Comparison of ENCODE assay signal across 15 cellular contexts in the genomic region with DNA sequence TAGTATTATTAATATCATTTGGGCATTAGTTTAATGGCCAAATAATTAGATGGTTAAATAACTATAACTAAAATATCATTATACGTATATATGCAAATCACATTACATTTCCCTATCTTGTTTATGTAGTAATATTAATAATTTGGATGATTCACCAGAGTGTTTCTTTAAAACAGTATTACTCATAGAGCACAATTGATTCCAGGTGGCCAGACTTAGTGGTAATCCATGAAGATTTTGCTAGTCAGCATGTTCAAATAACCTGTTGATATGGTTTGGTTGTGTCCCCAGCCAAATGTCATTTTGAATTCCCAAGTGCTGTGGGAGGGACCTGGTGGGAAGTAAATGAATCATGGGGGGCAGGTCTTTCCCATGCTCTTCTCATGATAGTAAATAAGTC.
DNase-seq lines count a peak whose midpoint lies in the region; ATAC-seq and TF ChIP-seq lines count a peak whose summit lies in the region.
"Had no signal": no experiment of that assay in that cellular context is flagged by ENCODE, and none has a peak within 500 bp of the region (broad histone marks: within the 10 kb centered on the region; RNA-seq: fewer than 3 reads in every experiment).

No MANE protein-coding gene starts in this region.

- no peaks in the 10 kb centered on the region for H3K4me1 ChIP-seq in A673 (ENCODE audit: insufficient read depth, low read length, poor library complexity, severe bottlenecking)
- H3K4me1 ChIP-seq: SJSA1 had no signal

- BruUV-seq in A673 (replicated peaks; lab: Mats Ljungman, UMichigan), result no TSS peak
- BruUV-seq in Calu3 (replicated peaks; lab: Mats Ljungman, UMichigan), result no TSS peak

- DNase-seq in HPDE6-E6E7 (ENCODE audit: extremely low spot score) (peak; percentile 1), astrocyte of the cerebellum (ENCODE audit: low read depth) (peak; percentile 9), fibroblast of mammary gland (ENCODE audit: low read depth) (peak; percentile 81), A673 (ENCODE audit: low spot score) (no peak), superior temporal gyrus (ENCODE audit: extremely low spot score) (no peak), Calu3 (no peak)
- DNase-seq: CD4-positive, alpha-beta memory T cell; Karpas-422; MG63; NCI-H1092; NCI-H146; NCI-H2081 treated with DMSO at 0.1 percent for 48 hours; NCI-H524 had no signal

- TF ChIP-seq CTCF in astrocyte of the cerebellum (IDR thresholded peaks at IDR 0.05; ENCODE audit: low read depth, low read length, missing control alignments) (no peak), fibroblast of mammary gland (conservative IDR thresholded peaks at IDR 0.05; ENCODE audit: control insufficient read depth, insufficient read depth, low read depth, low read length) (no peak), A673 (conservative IDR thresholded peaks at IDR 0.05; ENCODE audit: low read depth, low read length) (no peak), Calu3 (IDR thresholded peaks at IDR 0.05; ENCODE audit: unreplicated experiment) (no peak)

- no peak overlapping the region for H3K27ac Mint-ChIP-seq in Calu3 (ENCODE audit: unreplicated experiment)
- H3K27ac Mint-ChIP-seq: CD4-positive, alpha-beta memory T cell had no signal

- no peaks in the 10 kb centered on the region for H3K27me3 Mint-ChIP-seq in Calu3 (ENCODE audit: unreplicated experiment)
- H3K27me3 Mint-ChIP-seq: CD4-positive, alpha-beta memory T cell had no signal

- no peak overlapping the region for H3K27ac ChIP-seq in A673 (ENCODE audit: low read depth, low read length, poor library complexity, severe bottlenecking)
- H3K27ac ChIP-seq: SJSA1 had no signal

- no peaks in the 10 kb centered on the region for H3K36me3 Mint-ChIP-seq in Calu3 (ENCODE audit: insufficient read depth, unreplicated experiment)
- H3K36me3 Mint-ChIP-seq: CD4-positive, alpha-beta memory T cell had no signal

- in situ Hi-C loops in astrocyte of the cerebellum (cut with HindIII; ENCODE audit: low sequenced_read_pairs), result no loop called here

- H3K4me1 Mint-ChIP-seq in Calu3 (ENCODE audit: low read depth, unreplicated experiment), result peaks cover 9% of the 10 kb centered on the region
- H3K4me1 Mint-ChIP-seq: CD4-positive, alpha-beta memory T cell had no signal

- ATAC-seq in HG03432 (IDR thresholded peaks at IDR 0.05; ENCODE audit: unreplicated experiment), result no peak

- intact Hi-C loops in A673 (cut with micrococcal nuclease; ENCODE audit: unreplicated experiment), result no loop called here
- intact Hi-C loops in Calu3 (cut with micrococcal nuclease; ENCODE audit: unreplicated experiment), result no loop called here

- H3K36me3 ChIP-seq in A673 (ENCODE audit: insufficient read depth, low read length, poor library complexity, severe bottlenecking), result no peaks in the 10 kb centered on the region
- H3K36me3 ChIP-seq: MG63, SJSA1 had no signal

- POLR2A ChIA-PET in A673 (lab: Charles Lee; ENCODE audit: low non-redundant PET), result no interaction called here

- H3K9me3 Mint-ChIP-seq in Calu3 (ENCODE audit: low read depth, unreplicated experiment), result peaks cover 6% of the 10 kb centered on the region

- CTCF ChIA-PET in A673 (lab: Charles Lee), result no interaction called here
- CTCF ChIA-PET in Calu3 (lab: Charles Lee), result interaction anchor here (0.7 kb wide), 1 partner anchor 336 kb away, joined by 3 read pairs; no protein-coding TSS in a partner anchor

- no peaks in the 10 kb centered on the region for H3K9me3 ChIP-seq in A673 (ENCODE audit: low read depth, low read length, poor library complexity, severe bottlenecking)
- H3K9me3 ChIP-seq: MG63, SJSA1 had no signal

- H3K27me3 ChIP-seq in A673 (replicated peaks; ENCODE audit: insufficient read depth, low read depth, low read length, poor library complexity), result no peaks in the 10 kb centered on the region
- H3K27me3 ChIP-seq: MG63, SJSA1 had no signal

- H3K4me3 ChIP-seq in astrocyte of the cerebellum (ENCODE audit: low read depth, low read length) (no peak overlapping the region), fibroblast of mammary gland (ENCODE audit: control insufficient read depth, low read depth, low read length) (no peak overlapping the region), A673 (ENCODE audit: low read depth, low read length, poor library complexity, severe bottlenecking) (no peak overlapping the region)
- H3K4me3 ChIP-seq: MG63, SJSA1 had no signal

- H3K4me3 Mint-ChIP-seq in Calu3 (ENCODE audit: low read depth, unreplicated experiment), result no peak overlapping the region
- H3K4me3 Mint-ChIP-seq: CD4-positive, alpha-beta memory T cell had no signal

Comparison
In these comparisons a context has a peak if more than half of its experiments do, and no peak if none do; other contexts are left out.
1. DNase-seq: peak in HPDE6-E6E7 (single experiment), astrocyte of the cerebellum (single experiment) and fibroblast of mammary gland (single experiment); none in A673 (single experiment), superior temporal gyrus (single experiment) and Calu3 (single experiment).